ENCODE assay signal across 10 cellular contexts in genomic region chr3:19931767-19932188, GRCh38.
DNase-seq lines count a peak whose midpoint lies in the region; ATAC-seq and TF ChIP-seq lines count a peak whose summit lies in the region.
"Had no signal": no experiment of that assay in that cellular context is flagged by ENCODE, and none has a peak within 500 bp of the region (broad histone marks: within the 10 kb centered on the region; RNA-seq: fewer than 3 reads in every experiment).

No MANE protein-coding gene starts in this region.

- H2AFZ ChIP-seq in OCI-LY3 (ENCODE audit: low read depth, low read length) = no peak overlapping the region

- TF ChIP-seq CTCF in OCI-LY3 (IDR thresholded peaks at IDR 0.05; ENCODE audit: low read depth, low read length) (no peak), neutrophil (IDR thresholded peaks at IDR 0.05) (no peak)

- peak overlapping the region; percentile 50; the same call in 1 of the 2 replicates for H3K9ac ChIP-seq in OCI-LY3 (ENCODE audit: low read length)

- H3K4me2 ChIP-seq in OCI-LY3 (ENCODE audit: low read length) = peak overlapping the region; percentile 76

- H3K27me3 ChIP-seq in OCI-LY3 (ENCODE audit: low read depth, low read length) (no peaks in the 10 kb centered on the region), neutrophil (peaks cover 25% of the 10 kb centered on the region)

- H3K27ac ChIP-seq in OCI-LY3 (ENCODE audit: low read length) (peak overlapping the region; percentile 84), neutrophil (peak overlapping the region; percentile 85)
- H3K27ac ChIP-seq: 22Rv1 had no signal

- ATAC-seq in HG02884 (IDR thresholded peaks at IDR 0.05; ENCODE audit: unreplicated experiment) = peak; percentile 44

- H3K36me3 ChIP-seq in OCI-LY3 (replicated peaks; ENCODE audit: low read depth, low read length) (peaks cover 6% of the 10 kb centered on the region), neutrophil (no peaks in the 10 kb centered on the region)

- peak; percentile 1 for DNase-seq in DMS53 (lab: John Stamatoyannopoulos, UW)
- DNase-seq in DMS53 treated with DMSO at 0.1 percent for 48 hours (lab: John Stamatoyannopoulos, UW; ENCODE audit: unreplicated experiment) = no peak
- DNase-seq in stimulated activated CD4-positive, alpha-beta T cell treated with anti-CD3 and anti-CD28 coated beads, Interleukin-2, amount 100 ng/mL, for 48 hours = no peak
- no peak for DNase-seq in NCI-H748 (lab: John Stamatoyannopoulos, UW; ENCODE audit: unreplicated experiment)
- no peak for DNase-seq in activated CD4-positive, alpha-beta T cell treated with anti-CD3 and anti-CD28 coated beads, Interleukin-2, amount 50 U/mL, for 48 hours
- DNase-seq: activated gamma-delta T cell had no signal

- H3K4me3 ChIP-seq in OCI-LY3 (ENCODE audit: low read length) = peak overlapping the region; percentile 50
- peak overlapping the region in 1 of 2 experiments; percentile 10 for H3K4me3 ChIP-seq in neutrophil (ENCODE audit: low read depth in 1 of 2, low read length in 1 of 2)

- H3K9me3 ChIP-seq in OCI-LY3 (ENCODE audit: insufficient read depth, low read length) (no peaks in the 10 kb centered on the region), neutrophil (no peaks in the 10 kb centered on the region)

- H3K79me2 ChIP-seq in OCI-LY3 (ENCODE audit: low read length) = no peaks in the 10 kb centered on the region

- H4K20me1 ChIP-seq in OCI-LY3 (ENCODE audit: insufficient read depth, low read length) = no peaks in the 10 kb centered on the region

- H3K4me1 ChIP-seq in OCI-LY3 (ENCODE audit: low read length) (peaks cover 29% of the 10 kb centered on the region), neutrophil (ENCODE audit: control insufficient read depth in 1 of 2, insufficient read depth in 1 of 2, low read depth in 1 of 2, low read length in 1 of 2) (peaks cover 22 to 23% of the 10 kb centered on the region in 2 experiments)
